Comparison of ENCODE assay signal across 8 cellular contexts in the genomic region with DNA sequence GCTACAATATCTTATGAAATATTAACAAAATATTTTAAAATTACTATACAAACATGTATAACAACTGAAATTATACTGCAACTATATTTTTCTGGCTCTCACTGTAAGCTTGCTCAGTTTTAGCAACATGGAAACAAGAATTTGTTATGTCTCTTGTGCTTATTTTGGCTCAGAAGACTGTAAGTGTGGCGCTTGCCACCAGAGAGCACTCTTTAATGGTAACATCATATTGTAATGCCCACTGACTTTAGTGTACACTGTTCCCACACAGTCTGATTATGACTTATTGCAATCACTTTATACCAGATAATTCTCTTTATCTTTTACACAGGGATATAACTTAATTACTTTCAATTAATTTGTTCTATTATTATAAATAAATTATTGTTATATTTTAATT.
DNase-seq lines count a peak whose midpoint lies in the region; ATAC-seq and TF ChIP-seq lines count a peak whose summit lies in the region.

No MANE protein-coding gene starts in this region.

- TF ChIP-seq POLR2A in thyroid gland (IDR thresholded peaks at IDR 0.05), result no peak

- 42 to 44% methylated on average over 1 of the region's 1 CpG for WGBS in thyroid gland, 2 donors

- H3K4me1 ChIP-seq in thyroid gland, result no peaks in the 10 kb centered on the region

- ATAC-seq in GM21723 (IDR thresholded peaks at IDR 0.05; ENCODE audit: unreplicated experiment), result peak; percentile 67

- TF ChIP-seq CTCF in brain microvascular endothelial cell (IDR thresholded peaks at IDR 0.05; ENCODE audit: low read depth, low read length, missing control alignments), result peak; percentile 65
- TF ChIP-seq CTCF in thyroid gland (IDR thresholded peaks at IDR 0.05), result no peak

- H3K27me3 ChIP-seq in brain microvascular endothelial cell (replicated peaks) (no peaks in the 10 kb centered on the region), thyroid gland (no peaks in the 10 kb centered on the region)

- no peaks in the 10 kb centered on the region for H3K9me3 ChIP-seq in thyroid gland

- H3K4me3 ChIP-seq in brain microvascular endothelial cell (ENCODE audit: low read depth, low read length), result no peak overlapping the region
- no peak overlapping the region for H3K4me3 ChIP-seq in thyroid gland (replicated peaks in 1 of 3)

- H3K36me3 ChIP-seq in brain microvascular endothelial cell (replicated peaks) (no peaks in the 10 kb centered on the region), thyroid gland (no peaks in the 10 kb centered on the region)

- no peak overlapping the region for H3K27ac ChIP-seq in brain microvascular endothelial cell
- no peak overlapping the region for H3K27ac ChIP-seq in thyroid gland

- in situ Hi-C loops in brain microvascular endothelial cell (cut with HindIII; ENCODE audit: low pct_ligation_motif_present, low sequenced_read_pairs), result no loop called here

- intact Hi-C loops in thyroid gland (cut with DNase I), result no loop called here

- peak; percentile 47 for DNase-seq in DMS153 (lab: John Stamatoyannopoulos, UW)
- peak; percentile 31 for DNase-seq in NCI-H1694 (lab: John Stamatoyannopoulos, UW)
- peak; percentile 39 for DNase-seq in brain microvascular endothelial cell
- peak; percentile 34 for DNase-seq in stromal cell of bone marrow (ENCODE audit: low read depth)
- no peak for DNase-seq in stimulated activated CD4-positive, alpha-beta T cell treated with anti-CD3 and anti-CD28 coated beads, Interleukin-4, amount 100 ng/mL, for 1 hour
- DNase-seq in thyroid gland, result no peak
- no peak for DNase-seq in mesenteric fat pad (ENCODE audit: low spot score)

Comparison
In these comparisons a context has a peak if more than half of its experiments do, and no peak if none do; other contexts are left out.
1. DNase-seq: peak in DMS153 (single experiment), NCI-H1694 (single experiment), brain microvascular endothelial cell (single experiment) and stromal cell of bone marrow (single experiment); none in stimulated activated CD4-positive, alpha-beta T cell treated with anti-CD3 and anti-CD28 coated beads, Interleukin-4, amount 100 ng/mL, for 1 hour (single experiment), thyroid gland (0 of 2) and mesenteric fat pad (single experiment).